ENCODE assay signal across 13 cellular contexts in the genomic region with DNA sequence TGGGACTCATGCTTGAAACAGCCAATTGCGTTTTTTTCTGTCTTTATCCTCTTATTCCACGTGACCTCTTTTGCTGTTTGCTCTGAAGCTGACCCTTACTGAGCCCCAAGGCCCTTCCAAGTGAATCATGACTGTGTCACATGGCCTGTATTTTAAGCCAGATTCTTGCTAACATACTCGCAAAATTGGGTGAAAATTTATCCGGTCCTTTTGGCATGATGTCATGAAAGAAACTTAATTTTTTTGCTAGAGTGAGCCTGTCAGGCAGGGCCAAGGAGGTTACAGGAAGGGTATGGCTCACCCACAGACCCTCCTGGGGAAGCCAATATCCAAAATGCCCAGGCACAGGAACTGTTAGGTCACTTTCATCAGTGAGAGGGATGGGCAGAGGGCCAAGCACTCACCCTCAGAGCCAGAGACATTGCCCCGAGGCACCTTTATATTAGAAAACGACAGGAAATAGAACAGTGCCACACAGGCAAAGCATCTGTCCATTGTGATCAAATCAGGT.
DNase-seq lines count a peak whose midpoint lies in the region; ATAC-seq, FAIRE-seq and TF ChIP-seq lines count a peak whose summit lies in the region.
"Had no signal": no experiment of that assay in that cellular context is flagged by ENCODE, and none has a peak within 500 bp of the region (broad histone marks: within the 10 kb centered on the region; RNA-seq: fewer than 3 reads in every experiment).

No MANE protein-coding gene starts in this region.

- intact Hi-C loops in esophagus muscularis mucosa (cut with DNase I), result no loop called here

- WGBS in esophagus muscularis mucosa, result 45% methylated on average over 6 of the region's 6 CpGs

- TF ChIP-seq POLR2A in H54 (IDR thresholded peaks at IDR 0.05; ENCODE audit: low read depth, low read length) (no peak), esophagus muscularis mucosa (IDR thresholded peaks at IDR 0.05; ENCODE audit: low read depth) (no peak)

- H3K27me3 ChIP-seq in RWPE2 (ENCODE audit: insufficient read depth, poor library complexity, severe bottlenecking) (no peaks in the 10 kb centered on the region), esophagus muscularis mucosa (peaks cover 0 to 23% (median 0%) of the 10 kb centered on the region in 4 donors)

- FAIRE-seq in H54 (lab: Jason Lieb, UNC), result peak; percentile 66
- FAIRE-seq: colon, GM18507 had no signal

- H3K9me3 ChIP-seq in RWPE2 (ENCODE audit: severe bottlenecking) (no peaks in the 10 kb centered on the region), esophagus muscularis mucosa (no peaks in the 10 kb centered on the region)

- H3K36me3 ChIP-seq in RWPE2 (ENCODE audit: low read depth) (no peaks in the 10 kb centered on the region), esophagus muscularis mucosa (no peaks in the 10 kb centered on the region)

- H3K27ac ChIP-seq in RWPE2 (ENCODE audit: poor library complexity, severe bottlenecking) (peak overlapping the region; percentile 60), esophagus muscularis mucosa (replicated peaks in 1 of 4) (no peak overlapping the region)

- peak; percentile 53 for DNase-seq in AG08396 (ENCODE audit: low spot score)
- peak; percentile 62 for DNase-seq in H54 (ENCODE audit: insufficient read length, low spot score)
- DNase-seq in RWPE2 (ENCODE audit: low spot score), result peak; percentile 87
- peak; percentile 91 for DNase-seq in foreskin melanocyte
- no peak for DNase-seq in NCI-H82 treated with DMSO at 0.1 percent for 48 hours (lab: John Stamatoyannopoulos, UW; ENCODE audit: unreplicated experiment)
- DNase-seq in esophagus muscularis mucosa (ENCODE audit: extremely low spot score), result no peak
- DNase-seq in activated CD4-positive, alpha-beta T cell treated with anti-CD3 and anti-CD28 coated beads for 48 hours, result no peak
- DNase-seq: activated T-cell treated with anti-CD3 and anti-CD28 coated beads, Interleukin-2, amount 50 U/mL, for 24 hours; KG1; naive thymus-derived CD4-positive, alpha-beta T cell had no signal

- TF ChIP-seq EP300 in esophagus muscularis mucosa (IDR thresholded peaks at IDR 0.05), result no peak

- TF ChIP-seq CTCF in RWPE2 (IDR thresholded peaks at IDR 0.05; ENCODE audit: poor library complexity, severe bottlenecking) (no peak), esophagus muscularis mucosa (IDR thresholded peaks at IDR 0.05) (no peak)

- H3K4me3 ChIP-seq in RWPE2 (ENCODE audit: severe bottlenecking) (no peak overlapping the region), esophagus muscularis mucosa (no peak overlapping the region)

- H3K4me1 ChIP-seq in RWPE2 (ENCODE audit: insufficient read depth, poor library complexity, severe bottlenecking) (peaks cover 26% of the 10 kb centered on the region), esophagus muscularis mucosa (no peaks in the 10 kb centered on the region)

- peak; percentile 83 for ATAC-seq in RWPE2 (ENCODE audit: low read depth)
- ATAC-seq in GM19397 (IDR thresholded peaks at IDR 0.05; ENCODE audit: unreplicated experiment), result no peak
- ATAC-seq: naive thymus-derived CD4-positive, alpha-beta T cell had no signal

Comparison
In these comparisons a context has a peak if more than half of its experiments do, and no peak if none do; other contexts are left out.
1. DNase-seq: peak in AG08396 (single experiment), H54 (single experiment), RWPE2 (single experiment) and foreskin melanocyte (single experiment); none in NCI-H82 treated with DMSO at 0.1 percent for 48 hours (single experiment), esophagus muscularis mucosa (single experiment) and activated CD4-positive, alpha-beta T cell treated with anti-CD3 and anti-CD28 coated beads for 48 hours (single experiment).